ENCODE assay signal across 8 cellular contexts in the genomic region with DNA sequence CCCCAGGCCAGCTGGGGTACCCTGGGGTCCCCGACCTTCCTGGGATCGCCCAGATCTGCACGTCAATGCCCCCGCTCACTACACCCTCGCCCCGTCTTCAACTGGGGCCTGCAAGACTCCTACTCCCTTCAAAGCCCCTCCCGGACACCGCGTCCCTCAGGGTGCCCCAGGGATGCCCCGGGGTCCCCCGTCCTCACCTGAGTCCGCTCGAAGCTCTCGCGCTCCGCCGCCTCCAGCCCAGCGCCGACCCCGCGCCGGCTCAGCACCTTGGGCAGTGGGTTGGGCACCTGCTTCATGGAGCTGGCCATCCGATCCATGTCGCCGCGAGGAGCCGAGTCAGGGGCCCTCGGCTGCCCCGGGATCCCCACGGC. TPM values are rescaled to one million over a fixed set of nuclear protein-coding genes. Genes with fewer than 3 reads are reported as not detected.
DNase-seq lines count a peak whose midpoint lies in the region; ATAC-seq and TF ChIP-seq lines count a peak whose summit lies in the region.

A gene (minus strand): TSS at position 338 of the 371 bp plus-strand sequence. CDS start 21 bp downstream, at position 317.

- under 1% methylated on average over 30 of the region's 30 CpGs for WGBS in HUES64
- 2% methylated on average over 30 of the region's 30 CpGs; no CpG with 5 or more reads in 1 of the 2 donors for WGBS in upper lobe of left lung, 2 donors

- peaks cover 13% of the 10 kb centered on the region for H3K27me3 ChIP-seq in HUES64 (ENCODE audit: insufficient read depth, low read length)
- no peaks in the 10 kb centered on the region for H3K27me3 ChIP-seq in upper lobe of left lung

- no peak for TF ChIP-seq CTCF in choroid plexus epithelial cell (conservative IDR thresholded peaks at IDR 0.05; ENCODE audit: low read depth, low read length)
- no peak for TF ChIP-seq CTCF in upper lobe of left lung (IDR thresholded peaks at IDR 0.05)

- DNase-seq in choroid plexus epithelial cell (ENCODE audit: low read depth) (no peak), mesenteric fat pad (ENCODE audit: low spot score) (no peak), upper lobe of left lung (no peak), NCI-H1105 (lab: John Stamatoyannopoulos, UW) (no peak), NCI-H2227 treated with DMSO at 0.1 percent for 48 hours (lab: John Stamatoyannopoulos, UW) (no peak)

- H3K4me1 ChIP-seq in HUES64 (ENCODE audit: insufficient read depth, low read length) (peaks cover 5% of the 10 kb centered on the region; the same call in 1 of the 2 replicates), upper lobe of left lung (peaks cover 29 to 53% (median 39%) of the 10 kb centered on the region in 4 donors)

- no peak for TF ChIP-seq EP300 in upper lobe of left lung (IDR thresholded peaks at IDR 0.05)

- TF ChIP-seq POLR2A in upper lobe of left lung (IDR thresholded peaks at IDR 0.05) = peak in 2 of 4 donors; percentile 37 to 40

- peak within 1 kb of the TSS; percentile 49; the same call in 1 of the 2 replicates for H3K27ac ChIP-seq in HUES64 (ENCODE audit: low read depth, low read length)
- peak within 1 kb of the TSS; percentile 84 to 96 (median 94) for H3K27ac ChIP-seq in upper lobe of left lung

- H3K9me3 ChIP-seq in HUES64 (ENCODE audit: insufficient read depth, low read depth, low read length) (no peaks in the 10 kb centered on the region), upper lobe of left lung (no peaks in the 10 kb centered on the region)

- peak within 1 kb of the TSS; percentile 61 for H3K9ac ChIP-seq in HUES64 (ENCODE audit: low read depth, low read length)

- H3K4me3 ChIP-seq in HUES64 (ENCODE audit: low read length) = peak within 1 kb of the TSS; percentile 99
- peak within 1 kb of the TSS; percentile 95 for H3K4me3 ChIP-seq in choroid plexus epithelial cell (ENCODE audit: low read depth, low read length)
- H3K4me3 ChIP-seq in upper lobe of left lung = peak within 1 kb of the TSS; percentile 98 to 100 (median 100)

- ATAC-seq in GM18511 (IDR thresholded peaks at IDR 0.05; ENCODE audit: unreplicated experiment) = peak; percentile 10
- ATAC-seq in upper lobe of left lung (ENCODE audit: low FRiP score in 2 of 2) = no peak
- no peak for ATAC-seq in HG02981 (IDR thresholded peaks at IDR 0.05; ENCODE audit: unreplicated experiment)

- H3K36me3 ChIP-seq in HUES64 (ENCODE audit: insufficient read depth, low read length) = no peaks in the 10 kb centered on the region
- H3K36me3 ChIP-seq in upper lobe of left lung = no peaks in the 10 kb centered on the region

RNA-seq across cellular contexts. Expression of the gene that starts here (rescaled TPM):
- polyA plus RNA-seq in HUES64 (2013, experiment 1 of 2) = 47.4 TPM
- polyA plus RNA-seq in HUES64 (2013, experiment 2 of 2) = 48.6 TPM
- total RNA-seq in mesenteric fat pad = 38.4 TPM
- total RNA-seq in upper lobe of left lung = 10 to 100 TPM; 43.9 to 66.0 (median 55.2) TPM
